ENCODE assay signal across 10 cellular contexts in genomic region chr10:124723826-124724225, GRCh38. TPM values are rescaled to one million over a fixed set of nuclear protein-coding genes. Genes with fewer than 3 reads are reported as not detected.
DNase-seq lines count a peak whose midpoint lies in the region; ATAC-seq and TF ChIP-seq lines count a peak whose summit lies in the region.
"Had no signal": no experiment of that assay in that cellular context is flagged by ENCODE, and none has a peak within 500 bp of the region (broad histone marks: within the 10 kb centered on the region; RNA-seq: fewer than 3 reads in every experiment).

No MANE protein-coding gene starts in this region.

- H3K27me3 Mint-ChIP-seq in nephron (ENCODE audit: low read depth): no peaks in the 10 kb centered on the region

- H3K9me3 ChIP-seq in heart left ventricle: no peaks in the 10 kb centered on the region
- H3K9me3 ChIP-seq in duodenal mucosa (ENCODE audit: control insufficient read depth in 1 of 2, low read length in 2 of 2): no peaks in the 10 kb centered on the region
- H3K9me3 ChIP-seq: BE2C, SJSA1 had no signal

- intact Hi-C loops in heart left ventricle (cut with DNase I): loop anchor here in 3 of 10 donors (2.0 to 5.0 kb wide), 4 partner anchors 13 to 77 kb away; no protein-coding TSS in a partner anchor
- intact Hi-C loops in left ventricle myocardium superior (cut with micrococcal nuclease): no loop called here

- H3K4me1 ChIP-seq in heart left ventricle (peaks cover 33 to 100% (median 97%) of the 10 kb centered on the region in 12 donors), duodenal mucosa (ENCODE audit: control insufficient read depth in 1 of 2, insufficient read depth in 2 of 2, low read length in 2 of 2) (peaks cover 72 to 74% of the 10 kb centered on the region in 2 donors)

- H3K27ac Mint-ChIP-seq in nephron: peak overlapping the region; percentile 42 to 60 (median 55)

- TF ChIP-seq POLR2A in heart left ventricle (IDR thresholded peaks at IDR 0.05): no peak

- peak overlapping the region; percentile 43 to 48 for H3K9ac ChIP-seq in duodenal mucosa (ENCODE audit: low read depth in 1 of 2, low read length in 2 of 2)

- H3K9me3 Mint-ChIP-seq in nephron: no peaks in the 10 kb centered on the region

- TF ChIP-seq CTCF in heart left ventricle (IDR thresholded peaks at IDR 0.05) (no peak), nephron (IDR thresholded peaks at IDR 0.05; ENCODE audit: unreplicated experiment in 3 of 3) (no peak)

- no peak for ATAC-seq in heart left ventricle
- no peak for ATAC-seq in left ventricle myocardium superior
- no peak for ATAC-seq in esophagus mucosa

- H3K36me3 ChIP-seq in heart left ventricle (peaks cover 0 to 5% (median 0%) of the 10 kb centered on the region in 9 donors), duodenal mucosa (ENCODE audit: control insufficient read depth in 1 of 2, insufficient read depth in 2 of 2, low read length in 2 of 2) (peaks cover 0 to 6% of the 10 kb centered on the region in 2 donors)
- H3K36me3 ChIP-seq: BE2C, SJSA1 had no signal

- H3K27me3 ChIP-seq in heart left ventricle (no peaks in the 10 kb centered on the region), duodenal mucosa (ENCODE audit: control insufficient read depth in 1 of 2, insufficient read depth in 2 of 2, low read length in 2 of 2) (no peaks in the 10 kb centered on the region)
- H3K27me3 ChIP-seq: BE2C, SJSA1 had no signal

- H3K4me3 Mint-ChIP-seq in nephron: peak overlapping the region in 1 of 3 experiments; percentile 44

- H3K27ac ChIP-seq in heart left ventricle: peak overlapping the region; percentile 68 to 93 (median 82)
- H3K27ac ChIP-seq in duodenal mucosa (ENCODE audit: low read depth, low read length): peak overlapping the region; percentile 35
- H3K27ac ChIP-seq: SJSA1 had no signal

- DNase-seq in heart left ventricle (no peak), left ventricle myocardium superior (no peak), iPS-NIHi11 (ENCODE audit: low spot score) (no peak), islet precursor cell (no peak), OCI-M1 (lab: John Stamatoyannopoulos, UW) (no peak)
- DNase-seq: BE2C had no signal

- 21 to 51% (median 46%) methylated on average over 9 of the region's 9 CpGs for WGBS in heart left ventricle, 4 donors

- peaks cover 81% of the 10 kb centered on the region for H3K4me1 Mint-ChIP-seq in nephron

- H3K36me3 Mint-ChIP-seq in nephron (ENCODE audit: low read depth): no peaks in the 10 kb centered on the region

- H3K4me3 ChIP-seq in heart left ventricle: peak overlapping the region in 2 of 12 donors; percentile 3 to 11
- peak overlapping the region; percentile 7 to 24 for H3K4me3 ChIP-seq in duodenal mucosa (ENCODE audit: low read depth in 1 of 2, low read length in 2 of 2)
- H3K4me3 ChIP-seq: SJSA1 had no signal

RNA-seq across cellular contexts. Expression of gene FAM53B, which starts 20.4 kb away (rescaled TPM):
- total RNA-seq in heart left ventricle (10 to 100 TPM; 30.2 to 57.7 (median 36.3) TPM), left ventricle myocardium superior (45.3 TPM), esophagus mucosa (24.9 TPM)
- 10 to 100 TPM; 23.7 to 25.6 TPM for polyA plus RNA-seq in heart left ventricle
